8 cellular contexts compared by ENCODE assay signal in the genomic region with DNA sequence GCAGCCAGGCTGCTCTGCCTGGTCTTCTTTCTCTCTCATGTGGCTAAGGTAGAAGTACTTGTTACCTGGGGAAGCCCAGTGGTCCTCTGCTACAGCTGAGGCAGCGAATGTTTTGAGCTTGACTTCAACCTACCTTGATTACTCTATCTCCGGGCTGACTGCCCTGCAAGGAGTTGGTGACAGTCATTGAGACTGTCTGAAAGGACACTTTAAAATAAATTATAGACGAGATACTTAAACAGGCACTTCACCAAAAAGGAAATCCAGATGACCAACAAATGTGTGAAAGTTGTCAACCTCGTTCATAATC. TPM values are rescaled to one million over a fixed set of nuclear protein-coding genes. Genes with fewer than 3 reads are reported as not detected.
DNase-seq lines count a peak whose midpoint lies in the region; TF ChIP-seq lines count a peak whose summit lies in the region.

No MANE protein-coding gene starts in this region.

- TF ChIP-seq POLR2A in adrenal gland (IDR thresholded peaks at IDR 0.05) = no peak

- H3K4me3 ChIP-seq in BJ (ENCODE audit: low read depth, low read length) (peak overlapping the region; percentile 81), astrocyte of the cerebellum (ENCODE audit: low read depth, low read length) (peak overlapping the region; percentile 98), mucosa of stomach (ENCODE audit: low read length) (peak overlapping the region; percentile 68), adrenal gland (peak overlapping the region in 1 of 4 donors; percentile 67)

- peaks cover 24% of the 10 kb centered on the region for H3K4me1 Mint-ChIP-seq in HFFc6 (ENCODE audit: low read depth)

- H3K27ac Mint-ChIP-seq in HFFc6 = peak overlapping the region; percentile 70

- H3K27ac ChIP-seq in adrenal gland = no peak overlapping the region

- DNase-seq in BJ (ENCODE audit: low read depth) (no peak), HFFc6 (no peak), astrocyte of the cerebellum (ENCODE audit: low read depth) (no peak), adrenal gland (no peak), NAMALWA (ENCODE audit: low spot score) (no peak), NCI-H524 treated with DMSO at 0.1 percent for 48 hours (lab: John Stamatoyannopoulos, UW) (no peak)
- no peak for DNase-seq in stimulated activated CD4-positive, alpha-beta T cell treated with anti-CD3 and anti-CD28 coated beads, Interleukin-4, amount 100 ng/mL, for 24 hours

- no peak overlapping the region for H3K9ac ChIP-seq in mucosa of stomach (ENCODE audit: low read length)

- peak overlapping the region; percentile 92 for H3K4me3 Mint-ChIP-seq in HFFc6

- no peaks in the 10 kb centered on the region; the same call in 1 of the 2 replicates for H3K27me3 Mint-ChIP-seq in HFFc6 (ENCODE audit: insufficient read depth)

- no peaks in the 10 kb centered on the region for H3K36me3 ChIP-seq in BJ (ENCODE audit: control insufficient read depth, insufficient read depth, low read length)
- H3K36me3 ChIP-seq in mucosa of stomach (ENCODE audit: control insufficient read depth, insufficient read depth, low read length) = no peaks in the 10 kb centered on the region
- no peaks in the 10 kb centered on the region for H3K36me3 ChIP-seq in adrenal gland (replicated peaks in 1 of 2)

- no peaks in the 10 kb centered on the region for H3K9me3 ChIP-seq in mucosa of stomach (ENCODE audit: control insufficient read depth, low read length)
- no peaks in the 10 kb centered on the region for H3K9me3 ChIP-seq in adrenal gland (replicated peaks in 1 of 3)

- CTCF ChIA-PET in BJ (lab: Yijun Ruan, JAX) = no interaction called here

- TF ChIP-seq CTCF in BJ (IDR thresholded peaks at IDR 0.05; ENCODE audit: insufficient read depth, low read depth, low read length) (no peak), HFFc6 (IDR thresholded peaks at IDR 0.05) (no peak), astrocyte of the cerebellum (IDR thresholded peaks at IDR 0.05; ENCODE audit: low read depth, low read length, missing control alignments) (no peak), adrenal gland (IDR thresholded peaks at IDR 0.05) (no peak)

- WGBS in adrenal gland, 4 donors = 28 to 39% (median 33%) methylated on average over 4 of the region's 4 CpGs

- POLR2A ChIA-PET in BJ (lab: Charles Lee) = no interaction called here

- H3K9me3 Mint-ChIP-seq in HFFc6 = no peaks in the 10 kb centered on the region

- intact Hi-C loops in adrenal gland (cut with DNase I) = no loop called here

- in situ Hi-C loops in astrocyte of the cerebellum (cut with HindIII; ENCODE audit: low sequenced_read_pairs) = no loop called here

- H3K27me3 ChIP-seq in BJ (ENCODE audit: control insufficient read depth, insufficient read depth, low read length) (no peaks in the 10 kb centered on the region), mucosa of stomach (ENCODE audit: control insufficient read depth, insufficient read depth, low read length) (no peaks in the 10 kb centered on the region), adrenal gland (no peaks in the 10 kb centered on the region)

- H3K36me3 Mint-ChIP-seq in HFFc6 (ENCODE audit: low read depth) = 0 out of 2 replicates have a peak, but pooled peaks cover 5% of the 10 kb centered on the region

- H3K4me1 ChIP-seq in mucosa of stomach (ENCODE audit: control insufficient read depth, insufficient read depth, low read length) (peaks cover 10% of the 10 kb centered on the region), adrenal gland (replicated peaks in 1 of 2) (peaks cover 3 to 8% of the 10 kb centered on the region in 2 donors)

RNA-seq across cellular contexts. Expression of a gene that starts 0.5 kb away (rescaled TPM):
- polyA plus RNA-seq in BJ (2011; rRNA removed) (12.8 and 14.5 TPM in 2 replicates), adrenal gland (10 to 100 TPM in 2 of 3 donors, 1 to 10 TPM in 1; 5.9 to 24.9 (median 13.3) TPM)
- 20.4 and 23.6 TPM in 2 replicates for polyA minus RNA-seq in BJ (2011; rRNA and poly(A)+ RNA removed)
- 10 to 100 TPM; 23.1 to 55.5 (median 48.3) TPM for total RNA-seq in HFFc6 (2021; fragmentation: NEBNext Ultra II Directional; extraction: Animal tissue kit (Norgen Biotek cat#: 25700))
- 10 to 100 TPM in 7 of 8 donors, 1 to 10 TPM in 1; 4.3 to 65.9 (median 19.8) TPM for total RNA-seq in adrenal gland
